8 cellular contexts compared by ENCODE assay signal in genomic region chr19:42282810-42283247, GRCh38. TPM values are rescaled to one million over a fixed set of nuclear protein-coding genes. Genes with fewer than 3 reads are reported as not detected.
DNase-seq lines count a peak whose midpoint lies in the region; TF ChIP-seq lines count a peak whose summit lies in the region.

No MANE protein-coding gene starts in this region.

- H3K9me3 Mint-ChIP-seq in MCF 10A (ENCODE audit: unreplicated experiment) = no peaks in the 10 kb centered on the region
- H3K9me3 Mint-ChIP-seq in type B pancreatic cell = no peaks in the 10 kb centered on the region

- H3K9me3 ChIP-seq in breast epithelium (no peaks in the 10 kb centered on the region), adrenal gland (replicated peaks in 1 of 3) (no peaks in the 10 kb centered on the region)

- peak overlapping the region; percentile 87 for H3K9ac ChIP-seq in mesendoderm (ENCODE audit: low read length)

- H3K4me1 ChIP-seq in breast epithelium = peaks cover 17 to 39% of the 10 kb centered on the region in 2 donors
- peaks cover 66 to 70% of the 10 kb centered on the region in 2 donors for H3K4me1 ChIP-seq in adrenal gland (replicated peaks in 1 of 2)
- H3K4me1 ChIP-seq in mesendoderm (ENCODE audit: control insufficient read depth, low read depth, low read length) = peaks cover 13% of the 10 kb centered on the region

- intact Hi-C loops in breast epithelium (cut with DNase I; ENCODE audit: low total_unique reads) = no loop called here
- intact Hi-C loops in MCF 10A (cut with micrococcal nuclease) = loop anchor here (1.0 kb wide), 2 partner anchors 15 to 37 kb away; no protein-coding TSS in a partner anchor
- intact Hi-C loops in adrenal gland (cut with DNase I) = no loop called here

- H3K27me3 ChIP-seq in breast epithelium (no peaks in the 10 kb centered on the region), adrenal gland (no peaks in the 10 kb centered on the region), mesendoderm (ENCODE audit: insufficient read depth, low read length, poor library complexity) (no peaks in the 10 kb centered on the region)

- CTCF ChIA-PET in MCF 10A (lab: Yijun Ruan, JAX) = interaction anchor here (0.7 to 7.2 kb wide), 5 partner anchors 12 to 158 kb away, joined by 3 to 145 read pairs (median 4); partner anchors contain the start of gene GSK3A

- H3K23ac ChIP-seq in mesendoderm (ENCODE audit: low read length) = no peak overlapping the region

- TF ChIP-seq CTCF in breast epithelium (IDR thresholded peaks at IDR 0.05) (no peak), MCF 10A (IDR thresholded peaks at IDR 0.05; ENCODE audit: unreplicated experiment) (no peak), adrenal gland (IDR thresholded peaks at IDR 0.05) (no peak), type B pancreatic cell (conservative IDR thresholded peaks at IDR 0.05) (no peak)

- no peak for TF ChIP-seq POLR2A in breast epithelium (IDR thresholded peaks at IDR 0.05)
- TF ChIP-seq POLR2A in adrenal gland (IDR thresholded peaks at IDR 0.05) = no peak

- no peak overlapping the region for H2BK120ac ChIP-seq in mesendoderm (ENCODE audit: low read depth, low read length)

- peak overlapping the region; percentile 6 for H2AK5ac ChIP-seq in mesendoderm (ENCODE audit: low read length)

- H3K36me3 Mint-ChIP-seq in MCF 10A (ENCODE audit: insufficient read depth, unreplicated experiment) (peaks cover 16% of the 10 kb centered on the region), type B pancreatic cell (no peaks in the 10 kb centered on the region)

- peak overlapping the region; percentile 6 for H2BK5ac ChIP-seq in mesendoderm (ENCODE audit: low read length)

- H3K79me1 ChIP-seq in mesendoderm (ENCODE audit: low read length) = peaks cover 18% of the 10 kb centered on the region

- H3K4ac ChIP-seq in mesendoderm (ENCODE audit: low read depth, low read length) = no peak overlapping the region

- H3K27me3 Mint-ChIP-seq in MCF 10A (ENCODE audit: insufficient read depth, unreplicated experiment) (no peaks in the 10 kb centered on the region), type B pancreatic cell (no peaks in the 10 kb centered on the region)

- 26 to 51% (median 42%) methylated on average over 4 to 5 of the region's 5 CpGs for WGBS in adrenal gland, 4 donors
- no CpG with 5 or more reads among the region's 5 CpGs for WGBS in mesendoderm (ENCODE audit: extremely low coverage, insufficient coverage, low lambda C conversion rate)

- H3K27ac Mint-ChIP-seq in MCF 10A (ENCODE audit: low read depth, unreplicated experiment) (no peak overlapping the region), type B pancreatic cell (no peak overlapping the region)

- no peak overlapping the region for H4K5ac ChIP-seq in mesendoderm (ENCODE audit: low read length)

- H3K4me2 ChIP-seq in mesendoderm (ENCODE audit: low read length) = peak overlapping the region; percentile 94

- no TSS peak for BruUV-seq in MCF 10A (replicated peaks; lab: Mats Ljungman, UMichigan)

- no peak overlapping the region for H3K18ac ChIP-seq in mesendoderm (ENCODE audit: low read length)

- no peak overlapping the region for H4K8ac ChIP-seq in mesendoderm (ENCODE audit: low read depth, low read length)

- H3K4me3 ChIP-seq in breast epithelium (peak overlapping the region in 2 of 3 donors; percentile 67 to 92), adrenal gland (peak overlapping the region in 1 of 4 donors; percentile 89), mesendoderm (ENCODE audit: low read length) (no peak overlapping the region)

- no peak overlapping the region for H2BK15ac ChIP-seq in mesendoderm (replicated peaks; ENCODE audit: low read depth)

- H3K4me1 Mint-ChIP-seq in MCF 10A (ENCODE audit: insufficient read depth, unreplicated experiment) = peaks cover 32% of the 10 kb centered on the region
- peaks cover 31% of the 10 kb centered on the region for H3K4me1 Mint-ChIP-seq in type B pancreatic cell (ENCODE audit: unreplicated experiment)

- POLR2A ChIA-PET in MCF 10A (lab: Yijun Ruan, JAX) = interaction anchor here (0.6 to 7.5 kb wide), 5 partner anchors 13 to 37 kb away, joined by 3 to 158 read pairs (median 3); partner anchors contain the start of genes CIC and GSK3A

- H3K56ac ChIP-seq in mesendoderm (ENCODE audit: low read length) = peak overlapping the region; percentile 88

- H3K4me3 Mint-ChIP-seq in MCF 10A (ENCODE audit: unreplicated experiment) = no peak overlapping the region
- peak overlapping the region; percentile 87 for H3K4me3 Mint-ChIP-seq in type B pancreatic cell

- H3K27ac ChIP-seq in breast epithelium (peak overlapping the region; percentile 97 to 100), adrenal gland (peak overlapping the region; percentile 49 to 100 (median 87)), mesendoderm (ENCODE audit: low read depth, low read length) (peak overlapping the region; percentile 4)

- H3K36me3 ChIP-seq in breast epithelium (no peaks in the 10 kb centered on the region), adrenal gland (replicated peaks in 1 of 2) (peaks cover 0 to 10% of the 10 kb centered on the region in 2 donors), mesendoderm (ENCODE audit: control insufficient read depth, insufficient read depth, low read length) (no peaks in the 10 kb centered on the region)

- peaks cover 13% of the 10 kb centered on the region for H3K79me2 ChIP-seq in mesendoderm (ENCODE audit: control insufficient read depth, insufficient read depth, low read length)

- no peak for DNase-seq in breast epithelium (ENCODE audit: low spot score in 2 of 2)
- no peak for DNase-seq in MCF 10A (ENCODE audit: unreplicated experiment)
- no peak for DNase-seq in adrenal gland
- DNase-seq in mesendoderm = no peak
- no peak for DNase-seq in type B pancreatic cell (ENCODE audit: extremely low spot score, unreplicated experiment)
- no peak for DNase-seq in cerebellum (ENCODE audit: low spot score)
- DNase-seq in activated CD8-positive, alpha-beta memory T cell treated with anti-CD3 and anti-CD28 coated beads, Interleukin-2, amount 50 U/mL, for 4 hours = no peak
- DNase-seq in activated CD4-positive, alpha-beta T cell treated with anti-CD3 and anti-CD28 coated beads for 4 hours = no peak

RNA-seq across cellular contexts. Expression of gene CIC, which starts 13.8 kb away (rescaled TPM):
- total RNA-seq in breast epithelium = 10 to 100 TPM; 20.2 to 25.6 (median 24.9) TPM
- total RNA-seq in MCF 10A (2022) = 66.9 and 67.9 TPM in 2 replicates
- 100 to 1,000 TPM in 1 of 8 donors, 10 to 100 TPM in 7; 48.7 to 119 (median 72.7) TPM for total RNA-seq in adrenal gland
- 100 to 1,000 TPM in 1 of 3 donors, 10 to 100 TPM in 2; 13.3 to 171 (median 61.7) TPM for polyA plus RNA-seq in adrenal gland
- 21.7 TPM for polyA plus RNA-seq in mesendoderm (2013, experiment 1 of 2)
- polyA plus RNA-seq in mesendoderm (2013, experiment 2 of 2) = 22.2 TPM
- 44.8 and 70.3 TPM in 2 replicates for total RNA-seq in type B pancreatic cell (ENCODE audit: low replicate concordance)
- total RNA-seq in cerebellum = 24.0 TPM

RNA-seq across cellular contexts. Expression of gene PRR19, which starts 19.1 kb away (rescaled TPM):
- total RNA-seq in breast epithelium (1 to 10 TPM in 1 of 3 donors, under 1 TPM in 2; 0.33 to 2.6 (median 0.48) TPM), MCF 10A (2022) (0.30 and 0.64 TPM in 2 replicates), adrenal gland (1 to 10 TPM in 7 of 8 donors, under 1 TPM in 1; 0.78 to 2.5 (median 1.6) TPM), type B pancreatic cell (ENCODE audit: low replicate concordance) (2.2 and 2.4 TPM in 2 replicates), cerebellum (1.4 TPM)
- polyA plus RNA-seq in adrenal gland = 1 to 10 TPM in 2 of 3 donors, under 1 TPM in 1; 0.51 to 2.3 (median 1.2) TPM
- polyA plus RNA-seq in mesendoderm (2013, experiment 1 of 2) = 4.3 TPM
- 4.4 TPM for polyA plus RNA-seq in mesendoderm (2013, experiment 2 of 2)

RNA-seq across cellular contexts. Expression of gene PAFAH1B3, which starts 19.6 kb away (rescaled TPM):
- total RNA-seq in breast epithelium = 10 to 100 TPM in 2 of 3 donors, 1 to 10 TPM in 1; 7.5 to 32.4 (median 28.5) TPM
- 9.5 and 30.6 TPM in 2 replicates for total RNA-seq in MCF 10A (2022)
- 10 to 100 TPM; 22.7 to 41.3 (median 33.4) TPM for total RNA-seq in adrenal gland
- polyA plus RNA-seq in adrenal gland = 10 to 100 TPM; 15.9 to 56.4 (median 37.0) TPM
- polyA plus RNA-seq in mesendoderm (2013, experiment 1 of 2) = 81.4 TPM
- polyA plus RNA-seq in mesendoderm (2013, experiment 2 of 2) = 78.9 TPM
- total RNA-seq in type B pancreatic cell (ENCODE audit: low replicate concordance) = 50.3 and 97.4 TPM in 2 replicates
- 83.7 TPM for total RNA-seq in cerebellum

RNA-seq across cellular contexts. Expression of gene ERF, which starts 27.9 kb away (rescaled TPM):
- 10 to 100 TPM; 11.4 to 38.6 (median 24.3) TPM for total RNA-seq in breast epithelium
- 27.8 and 35.1 TPM in 2 replicates for total RNA-seq in MCF 10A (2022)
- 10 to 100 TPM; 27.0 to 71.2 (median 55.1) TPM for total RNA-seq in adrenal gland
- 100 to 1,000 TPM in 1 of 3 donors, 10 to 100 TPM in 2; 14.3 to 147 (median 44.1) TPM for polyA plus RNA-seq in adrenal gland
- 42.7 TPM for polyA plus RNA-seq in mesendoderm (2013, experiment 1 of 2)
- 42.7 TPM for polyA plus RNA-seq in mesendoderm (2013, experiment 2 of 2)
- 54.9 and 78.9 TPM in 2 replicates for total RNA-seq in type B pancreatic cell (ENCODE audit: low replicate concordance)
- 9.2 TPM for total RNA-seq in cerebellum

RNA-seq across cellular contexts. Expression of gene TMEM145, which starts 30.3 kb away (rescaled TPM):
- total RNA-seq in breast epithelium (under 1 TPM in 2 of 3 donors, not detected in 1; 0.33 to 0.59 TPM), MCF 10A (2022) (not detected in 2 replicates), adrenal gland (1 to 10 TPM in 5 of 8 donors, not detected in 3; 2.3 to 5.9 (median 2.8) TPM), type B pancreatic cell (ENCODE audit: low replicate concordance) (0.88 and 3.6 TPM in 2 replicates), cerebellum (40.8 TPM)
- polyA plus RNA-seq in adrenal gland = 10 to 100 TPM in 1 of 3 donors, 1 to 10 TPM in 2; 4.5 to 31.7 (median 5.4) TPM
- 1.2 TPM for polyA plus RNA-seq in mesendoderm (2013, experiment 1 of 2)
- polyA plus RNA-seq in mesendoderm (2013, experiment 2 of 2) = 1.2 TPM

Comparison
In these comparisons a context has a peak if more than half of its experiments do, and no peak if none do; other contexts are left out.
1. H3K27ac ChIP-seq: peak in every context shown above with its lines; median percentile 98 in breast epithelium; 87 in adrenal gland; 4 in mesendoderm.